17 cellular contexts compared by ENCODE assay signal in genomic region chr20:59191756-59192532, GRCh38. TPM values are rescaled to one million over a fixed set of nuclear protein-coding genes. Genes with fewer than 3 reads are reported as not detected.
DNase-seq lines count a peak whose midpoint lies in the region; ATAC-seq and TF ChIP-seq lines count a peak whose summit lies in the region.
"Had no signal": no experiment of that assay in that cellular context is flagged by ENCODE, and none has a peak within 500 bp of the region (broad histone marks: within the 10 kb centered on the region; RNA-seq: fewer than 3 reads in every experiment).

No MANE protein-coding gene starts in this region.

- no peak for ATAC-seq in activated CD8-positive, alpha-beta memory T cell treated with anti-CD3 and anti-CD28 coated beads, Interleukin-2, amount 10 ng/mL, durations not matched to agents 7 days and 5 days
- no peak for ATAC-seq in RWPE2 (ENCODE audit: low read depth)
- ATAC-seq in upper lobe of right lung, result peak; percentile 8
- ATAC-seq in natural killer cell, result no peak
- ATAC-seq in GM19328 (IDR thresholded peaks at IDR 0.05; ENCODE audit: unreplicated experiment), result no peak

- H3K4me3 ChIP-seq in RWPE2 (ENCODE audit: severe bottlenecking), result no peak overlapping the region
- H3K4me3 ChIP-seq in upper lobe of right lung, result no peak overlapping the region
- H3K4me3 ChIP-seq: BLaER1 treated with 17β-estradiol and CSF1 and Interleukin-3, amounts not matched to agents 10 nM and 100 nM; GM23248 had no signal

- H3K36me3 ChIP-seq in RWPE2 (ENCODE audit: low read depth) (no peaks in the 10 kb centered on the region), upper lobe of right lung (no peaks in the 10 kb centered on the region)
- H3K36me3 ChIP-seq: BLaER1 treated with 17β-estradiol and CSF1 and Interleukin-3, amounts not matched to agents 10 nM and 100 nM had no signal

- H3K36me3 Mint-ChIP-seq in activated CD8-positive, alpha-beta memory T cell treated with anti-CD3 and anti-CD28 coated beads, Interleukin-2, amount 10 ng/mL, durations not matched to agents 7 days and 5 days, result peaks cover 4% of the 10 kb centered on the region
- peaks cover 8% of the 10 kb centered on the region for H3K36me3 Mint-ChIP-seq in natural killer cell

- H3K27ac ChIP-seq in RWPE2 (ENCODE audit: poor library complexity, severe bottlenecking), result no peak overlapping the region
- no peak overlapping the region for H3K27ac ChIP-seq in upper lobe of right lung
- H3K27ac ChIP-seq: BLaER1 treated with 17β-estradiol and CSF1 and Interleukin-3, amounts not matched to agents 10 nM and 100 nM; GM23248; HL-60 had no signal

- H3K4me1 Mint-ChIP-seq in activated CD8-positive, alpha-beta memory T cell treated with anti-CD3 and anti-CD28 coated beads, Interleukin-2, amount 10 ng/mL, durations not matched to agents 7 days and 5 days, result no peaks in the 10 kb centered on the region
- peaks cover 25 to 27% of the 10 kb centered on the region in 2 donors for H3K4me1 Mint-ChIP-seq in natural killer cell

- peak; percentile 30 for DNase-seq in activated CD8-positive, alpha-beta memory T cell treated with anti-CD3 and anti-CD28 coated beads, Interleukin-2, amount 10 ng/mL, durations not matched to agents 7 days and 5 days
- DNase-seq in activated CD8-positive, alpha-beta memory T cell treated with anti-CD3 and anti-CD28 coated beads, Interleukin-2, amount 50 U/mL, for 48 hours, result no peak
- peak; percentile 83 for DNase-seq in RWPE2 (ENCODE audit: low spot score)
- peak; percentile 20 for DNase-seq in left kidney (ENCODE audit: low read depth, low spot score)
- no peak for DNase-seq in upper lobe of right lung
- DNase-seq in natural killer cell, result no peak
- no peak for DNase-seq in NCI-H1105 (lab: John Stamatoyannopoulos, UW)
- DNase-seq: 8988T; AML-193; CD4-positive, CD25-positive, alpha-beta regulatory T cell; DMS53; GF-D8; GM23248; H7 had no signal

- H3K4me1 ChIP-seq in RWPE2 (ENCODE audit: insufficient read depth, poor library complexity, severe bottlenecking) (no peaks in the 10 kb centered on the region), upper lobe of right lung (no peaks in the 10 kb centered on the region)

- H3K4me3 Mint-ChIP-seq in activated CD8-positive, alpha-beta memory T cell treated with anti-CD3 and anti-CD28 coated beads, Interleukin-2, amount 10 ng/mL, durations not matched to agents 7 days and 5 days, result no peak overlapping the region
- H3K4me3 Mint-ChIP-seq in natural killer cell, result no peak overlapping the region
- H3K4me3 Mint-ChIP-seq: CD4-positive, CD25-positive, alpha-beta regulatory T cell had no signal

- H3K27me3 ChIP-seq in RWPE2 (ENCODE audit: insufficient read depth, poor library complexity, severe bottlenecking) (peaks cover 30% of the 10 kb centered on the region), upper lobe of right lung (peaks cover 22% of the 10 kb centered on the region)

- no peaks in the 10 kb centered on the region for H3K27me3 Mint-ChIP-seq in activated CD8-positive, alpha-beta memory T cell treated with anti-CD3 and anti-CD28 coated beads, Interleukin-2, amount 10 ng/mL, durations not matched to agents 7 days and 5 days
- no peaks in the 10 kb centered on the region for H3K27me3 Mint-ChIP-seq in natural killer cell (ENCODE audit: low read depth in 2 of 2)
- H3K27me3 Mint-ChIP-seq: CD4-positive, CD25-positive, alpha-beta regulatory T cell had no signal

- no peak overlapping the region for H3K27ac Mint-ChIP-seq in activated CD8-positive, alpha-beta memory T cell treated with anti-CD3 and anti-CD28 coated beads, Interleukin-2, amount 10 ng/mL, durations not matched to agents 7 days and 5 days
- H3K27ac Mint-ChIP-seq in natural killer cell, result peak overlapping the region in 1 of 2 donors; percentile 60

- TF ChIP-seq CTCF in RWPE2 (IDR thresholded peaks at IDR 0.05; ENCODE audit: poor library complexity, severe bottlenecking) (no peak), upper lobe of right lung (IDR thresholded peaks at IDR 0.05) (no peak), natural killer cell (IDR thresholded peaks at IDR 0.05) (no peak)

- no peaks in the 10 kb centered on the region for H3K9me3 ChIP-seq in RWPE2 (ENCODE audit: severe bottlenecking)
- no peaks in the 10 kb centered on the region for H3K9me3 ChIP-seq in upper lobe of right lung
- H3K9me3 ChIP-seq: BLaER1 treated with 17β-estradiol and CSF1 and Interleukin-3, amounts not matched to agents 10 nM and 100 nM had no signal

- intact Hi-C loops in upper lobe of right lung (cut with DNase I) (no loop called here), natural killer cell (cut with micrococcal nuclease) (no loop called here)

- CTCF ChIA-PET in activated CD8-positive, alpha-beta memory T cell treated with anti-CD3 and anti-CD28 coated beads, Interleukin-2, amount 10 ng/mL, durations not matched to agents 7 days and 5 days (lab: Charles Lee), result no interaction called here

- H3K9me3 Mint-ChIP-seq in activated CD8-positive, alpha-beta memory T cell treated with anti-CD3 and anti-CD28 coated beads, Interleukin-2, amount 10 ng/mL, durations not matched to agents 7 days and 5 days (ENCODE audit: low read depth), result no peaks in the 10 kb centered on the region
- H3K9me3 Mint-ChIP-seq in natural killer cell, result no peaks in the 10 kb centered on the region
- H3K9me3 Mint-ChIP-seq: CD4-positive, CD25-positive, alpha-beta regulatory T cell had no signal

RNA-seq across cellular contexts. Expression of gene ZNF831, which starts 28.3 kb away (rescaled TPM):
- total RNA-seq in activated CD8-positive, alpha-beta memory T cell treated with anti-CD3 and anti-CD28 coated beads, Interleukin-2, amount 10 ng/mL, durations not matched to agents 7 days and 5 days, result 10 to 100 TPM in 1 of 2 experiments, 1 to 10 TPM in 1; 7.9 to 10.2 TPM
- total RNA-seq in upper lobe of right lung (1.0 TPM), natural killer cell (10 to 100 TPM; 24.8 to 42.0 (median 40.2) TPM)
- total RNA-seq: GM23248, H7 had no signal

Comparison
In these comparisons a context has a peak if more than half of its experiments do, and no peak if none do; other contexts are left out.
1. DNase-seq: peak in activated CD8-positive, alpha-beta memory T cell treated with anti-CD3 and anti-CD28 coated beads, Interleukin-2, amount 10 ng/mL, durations not matched to agents 7 days and 5 days (single experiment), RWPE2 (single experiment) and left kidney (single experiment); none in activated CD8-positive, alpha-beta memory T cell treated with anti-CD3 and anti-CD28 coated beads, Interleukin-2, amount 50 U/mL, for 48 hours (single experiment), upper lobe of right lung (single experiment), natural killer cell (single experiment) and NCI-H1105 (single experiment).